ENCODE assay signal across 11 cellular contexts in the genomic region with DNA sequence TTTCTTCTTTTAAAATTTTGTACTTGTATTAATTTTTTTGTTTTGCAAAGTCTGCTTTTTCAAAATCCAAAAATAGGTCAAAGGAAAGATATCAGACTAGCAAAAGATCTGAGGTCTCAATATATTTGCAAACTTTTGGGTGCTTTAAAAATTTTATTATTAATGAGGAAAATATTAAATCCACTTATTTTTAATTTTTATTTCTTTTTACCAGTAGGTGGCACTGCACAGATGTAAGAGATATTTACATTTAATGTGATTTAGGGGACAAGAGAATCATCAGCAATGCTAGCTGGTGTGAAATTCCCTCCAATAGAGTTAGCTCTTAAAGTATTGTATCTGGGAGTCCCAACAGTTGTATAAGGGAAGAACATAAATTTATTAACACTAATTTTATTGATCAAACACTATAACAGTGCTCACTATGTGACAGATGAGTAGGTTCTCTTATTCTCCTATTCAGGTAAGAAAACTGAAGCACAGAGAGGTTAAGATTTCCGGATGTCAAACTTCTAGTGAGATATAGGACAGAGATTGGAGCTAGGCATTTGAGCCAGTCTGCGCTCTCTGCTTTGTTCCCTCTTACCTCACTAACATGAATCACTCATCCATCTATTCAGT. TPM values are rescaled to one million over a fixed set of nuclear protein-coding genes. Genes with fewer than 3 reads are reported as not detected.
A peak's percentile ranks its signal among the peaks of the same experiment; 100 is the strongest.
DNase-seq lines count a peak whose midpoint lies in the region; ATAC-seq, FAIRE-seq and TF ChIP-seq lines count a peak whose summit lies in the region.
"Had no signal": no experiment of that assay in that cellular context is flagged by ENCODE, and none has a peak within 500 bp of the region (broad histone marks: within the 10 kb centered on the region; RNA-seq: fewer than 3 reads in every experiment).

No MANE protein-coding gene starts in this region.

- CTCF ChIA-PET in GM12878 (lab: Yijun Ruan, JAX), result interaction anchor here (1.1 to 3.0 kb wide), 18 partner anchors 8 to 610 kb away, joined by 3 to 30 read pairs (median 5); no protein-coding TSS in a partner anchor

- no peak overlapping the region for H3K4me3 ChIP-seq in GM12878
- no peak overlapping the region for H3K4me3 ChIP-seq in lower lobe of right lung
- no peak overlapping the region for H3K4me3 ChIP-seq in sigmoid colon

- TF ChIP-seq CTCF in GM12878 (IDR thresholded peaks at IDR 0.05 in 2 of 3, conservative IDR thresholded peaks at IDR 0.05 in 1 of 3; ENCODE audit: control insufficient read depth in 2 of 3, extremely low read depth in 1 of 3, insufficient read depth in 1 of 3, low read depth in 3 of 3, low read length in 3 of 3) (peak in 2 of 3 experiments; percentile 5 to 30; a peak in 2 of 6 replicates), lower lobe of right lung (IDR thresholded peaks at IDR 0.05) (peak; percentile 33), sigmoid colon (IDR thresholded peaks at IDR 0.05) (no peak), GM13976 (IDR thresholded peaks at IDR 0.05; ENCODE audit: borderline replicate concordance, control extremely low read depth, extremely low read depth, insufficient read depth, missing control alignments) (no peak)

- POLR2A ChIA-PET in GM12878 (lab: Charles Lee), result no interaction called here

- no peak overlapping the region for H3K9ac ChIP-seq in GM12878 (ENCODE audit: control insufficient read depth, insufficient read depth, low read length)

- H3K4me2 ChIP-seq in GM12878 (ENCODE audit: control insufficient read depth, insufficient read depth), result no peak overlapping the region

- H3K4me1 ChIP-seq in GM12878 (ENCODE audit: control insufficient read depth, insufficient read depth, low read length), result no peaks in the 10 kb centered on the region
- no peaks in the 10 kb centered on the region for H3K4me1 ChIP-seq in lower lobe of right lung
- no peaks in the 10 kb centered on the region for H3K4me1 ChIP-seq in sigmoid colon

- H3K9me3 ChIP-seq in GM12878 (replicated peaks; ENCODE audit: control insufficient read depth, insufficient read depth, low read length) (no peaks in the 10 kb centered on the region), lower lobe of right lung (no peaks in the 10 kb centered on the region), sigmoid colon (no peaks in the 10 kb centered on the region)

- no peak; the same call in 1 of the 2 replicates for TF ChIP-seq RAD21 in GM12878 (IDR thresholded peaks at IDR 0.05; ENCODE audit: insufficient read depth, low read depth, low read length)

- H3K27me3 ChIP-seq in GM12878 (replicated peaks in 1 of 2; ENCODE audit: control insufficient read depth in 2 of 2, insufficient read depth in 2 of 2, low read length in 1 of 2) (no peaks in the 10 kb centered on the region), lower lobe of right lung (ENCODE audit: low read depth) (no peaks in the 10 kb centered on the region), sigmoid colon (peaks cover 0 to 8% (median 0%) of the 10 kb centered on the region in 3 donors)

- SMC1A ChIA-PET in GM12878 (lab: Charles Lee; ENCODE audit: uncharacterized antibody, unreplicated experiment), result interaction anchor here (1.7 to 3.8 kb wide), 4 partner anchors 11 to 610 kb away, joined by 5 to 17 read pairs (median 10); no protein-coding TSS in a partner anchor

- DNase-seq in Caki2 (ENCODE audit: low read depth) (peak; percentile 31), HT-29 (ENCODE audit: low spot score) (peak; percentile 30), GM12878 (ENCODE audit: low read depth, low spot score) (no peak), lower lobe of right lung (no peak), middle frontal gyrus (ENCODE audit: extremely low spot score, low spot score) (no peak), sigmoid colon (no peak), NCI-H1694 (lab: John Stamatoyannopoulos, UW) (no peak), GM13976 (ENCODE audit: low spot score) (no peak)
- DNase-seq: T1000 had no signal

- H2AFZ ChIP-seq in GM12878 (ENCODE audit: control insufficient read depth, low read depth, low read length), result no peak overlapping the region

- in situ Hi-C loops in Caki2 (cut with HindIII; ENCODE audit: low pct_unique_long_range_greater_than_20kb, low sequenced_read_pairs) (no loop called here), GM12878 (cut with MboI) (no loop called here), GM13976 (cut with MboI; ENCODE audit: low sequenced_read_pairs, unreplicated experiment) (no loop called here)

- H3K79me2 ChIP-seq in GM12878 (ENCODE audit: control insufficient read depth, insufficient read depth, low read length), result no peaks in the 10 kb centered on the region

- TF ChIP-seq POLR2A in GM12878 (IDR thresholded peaks at IDR 0.05; ENCODE audit: low read depth, low read length) (no peak), sigmoid colon (IDR thresholded peaks at IDR 0.05) (no peak)

- H3K36me3 ChIP-seq in GM12878 (ENCODE audit: control insufficient read depth in 2 of 2, insufficient read depth in 2 of 2, low read length in 1 of 2) (no peaks in the 10 kb centered on the region), lower lobe of right lung (no peaks in the 10 kb centered on the region), sigmoid colon (no peaks in the 10 kb centered on the region)

- RAD21 ChIA-PET in GM12878 (lab: Charles Lee; ENCODE audit: unreplicated experiment), result interaction anchor here (0.8 to 1.6 kb wide), 5 partner anchors 114 to 157 kb away, joined by 3 to 8 read pairs (median 4); no protein-coding TSS in a partner anchor

- TF ChIP-seq EP300 in GM12878 (IDR thresholded peaks at IDR 0.05; ENCODE audit: borderline replicate concordance in 1 of 2, control insufficient read depth in 1 of 2, low read depth in 2 of 2, low read length in 2 of 2), result no peak
- TF ChIP-seq EP300 in sigmoid colon (IDR thresholded peaks at IDR 0.05), result no peak

- intact Hi-C loops in GM12878 (cut with micrococcal nuclease; ENCODE audit: unreplicated experiment) (loop anchor here (2.0 kb wide), 1 partner anchor 138 kb away; no protein-coding TSS in a partner anchor), lower lobe of right lung (cut with DNase I) (no loop called here), sigmoid colon (cut with DNase I) (no loop called here)

- no TSS peak for BruUV-seq in GM12878 (replicated peaks; lab: Mats Ljungman, UMichigan)

- no peaks in the 10 kb centered on the region for H4K20me1 ChIP-seq in GM12878 (ENCODE audit: control insufficient read depth, insufficient read depth)

- no peak for FAIRE-seq in GM12878 (lab: Jason Lieb, UNC)

- ATAC-seq in GM12878 (no peak), lower lobe of right lung (no peak)
- ATAC-seq: esophagus mucosa had no signal

- WGBS in GM12878 (ENCODE audit: insufficient coverage, insufficient replicate concordance, low lambda C conversion rate, missing lambda C conversion rate), result 17% methylated on average over 2 of the region's 2 CpGs
- 86 to 90% methylated on average over 2 of the region's 2 CpGs for WGBS in sigmoid colon, 2 donors

- no peak overlapping the region for H3K27ac ChIP-seq in GM12878 (ENCODE audit: control insufficient read depth, insufficient read depth)
- H3K27ac ChIP-seq in lower lobe of right lung, result no peak overlapping the region
- no peak overlapping the region for H3K27ac ChIP-seq in sigmoid colon

TF ChIP-seq in GM12878, 131 proteins besides CTCF, POLR2A, EP300 and RAD21:
- TF ChIP-seq ZNF24 (IDR thresholded peaks at IDR 0.05), result no peak
- TF ChIP-seq EED (IDR thresholded peaks at IDR 0.05; ENCODE audit: low read depth), result no peak
- TF ChIP-seq ZNF274 (IDR thresholded peaks at IDR 0.05; ENCODE audit: insufficient read depth, insufficient read length), result no peak

RNA-seq across cellular contexts. Expression of a gene that starts 30.5 kb away (rescaled TPM):
- not detected in 2 replicates for total RNA-seq in Caki2 (2014; rRNA removed; shearing (Covaris generic); ENCODE audit: low replicate concordance)
- not detected in 2 replicates for total RNA-seq in HT-29 (2014; rRNA removed; shearing (Covaris generic))
- total RNA-seq in GM12878 (2013; cell fraction: nucleolus; rRNA removed), result not detected in 2 replicates
- total RNA-seq in GM12878 (2014; rRNA removed), result not detected in 2 replicates
- not detected in 2 replicates for total RNA-seq in GM12878 (2014; rRNA removed; fragmentation: Illumina TruSeq; extraction: Trizol)
- not detected in 2 replicates for total RNA-seq in GM12878 (2021)
- not detected for polyA plus RNA-seq in GM12878 (2011; ENCODE audit: low read depth)
- polyA plus RNA-seq in GM12878 (2011; rRNA removed), result not detected in 2 replicates
- not detected in 2 replicates for polyA plus RNA-seq in GM12878 (2011; cell fraction: cytosol; rRNA removed)
- not detected in 2 replicates for polyA plus RNA-seq in GM12878 (2011; cell fraction: nucleus; rRNA removed)
- polyA plus RNA-seq in GM12878 (2012), result not detected in 2 replicates
- polyA plus RNA-seq in GM12878 (2014; fragmentation: Illumina TruSeq; extraction: Trizol), result not detected in 2 replicates
- polyA plus RNA-seq in GM12878 (2014; fragmentation: Nextera tagmentation; extraction: Ambion mirVana), result under 1 TPM in 1 of 2 experiments, not detected in 1; 0.06 TPM
- polyA plus RNA-seq in GM12878 (2014; rRNA removed), result not detected in 2 replicates
- polyA plus RNA-seq in GM12878 (2016; fragmentation: Nextera tagmentation; extraction: Ambion mirVana), result not detected
- not detected in 2 replicates for polyA minus RNA-seq in GM12878 (2011; rRNA and poly(A)+ RNA removed)
- 0.62 TPM in 1 of 2 replicates, not detected in the other for polyA minus RNA-seq in GM12878 (2011; cell fraction: cytosol; rRNA and poly(A)+ RNA removed)
- not detected in 2 replicates for polyA minus RNA-seq in GM12878 (2011; cell fraction: nucleus; rRNA and poly(A)+ RNA removed)
- not detected for total RNA-seq in lower lobe of right lung
- total RNA-seq in sigmoid colon, result under 1 TPM in 1 of 4 donors, not detected in 3; 0.33 TPM
- not detected for polyA plus RNA-seq in sigmoid colon
- total RNA-seq: activated T-helper 2 cell treated with anti-CD3 and anti-CD28 coated beads, Interferon-gamma antibody, Interleukin-2, Interleukin-4, amounts not matched to agents 10 μg/mL and 5 μg/mL and 100 μg/mL, durations not matched to agents 14 hours and 24 hours and 36 hours; esophagus mucosa had no signal

Comparison
In these comparisons a context has a peak if more than half of its experiments do, and no peak if none do; other contexts are left out.
1. DNase-seq: peak in Caki2 (single experiment) and HT-29 (single experiment); none in GM12878 (single experiment), lower lobe of right lung (single experiment), middle frontal gyrus (single experiment), sigmoid colon (single experiment), NCI-H1694 (single experiment) and GM13976 (single experiment).
2. CTCF ChIP-seq: peak in GM12878 (2 of 3) and lower lobe of right lung (single experiment); none in sigmoid colon (0 of 4) and GM13976 (single experiment).